7 cellular contexts compared by ENCODE assay signal in genomic region chr1:39205102-39205780, GRCh38. TPM values are rescaled to one million over a fixed set of nuclear protein-coding genes. Genes with fewer than 3 reads are reported as not detected.
A peak's percentile ranks its signal among the peaks of the same experiment; 100 is the strongest.
DNase-seq lines count a peak whose midpoint lies in the region; ATAC-seq, FAIRE-seq and TF ChIP-seq lines count a peak whose summit lies in the region.

No MANE protein-coding gene starts in this region.

- no peaks in the 10 kb centered on the region for H3K9me3 ChIP-seq in GM12878 (replicated peaks; ENCODE audit: control insufficient read depth, insufficient read depth, low read length)

- H3K4me1 Mint-ChIP-seq in HFFc6 (ENCODE audit: low read depth) = peaks cover 69% of the 10 kb centered on the region

- ATAC-seq in GM12878 (peak; percentile 87), HG03469 (IDR thresholded peaks at IDR 0.05; ENCODE audit: unreplicated experiment) (no peak)

- TF ChIP-seq CTCF in HFFc6 (IDR thresholded peaks at IDR 0.05) = no peak
- TF ChIP-seq CTCF in GM12878 (IDR thresholded peaks at IDR 0.05 in 2 of 3, conservative IDR thresholded peaks at IDR 0.05 in 1 of 3; ENCODE audit: control insufficient read depth in 2 of 3, extremely low read depth in 1 of 3, insufficient read depth in 1 of 3, low read depth in 3 of 3, low read length in 3 of 3) = no peak

- peak overlapping the region; percentile 95 for H3K27ac Mint-ChIP-seq in HFFc6

- H3K4me2 ChIP-seq in GM12878 (ENCODE audit: control insufficient read depth, insufficient read depth) = peak overlapping the region; percentile 100

- H3K4me1 ChIP-seq in GM12878 (ENCODE audit: control insufficient read depth, insufficient read depth, low read length) = peaks cover 12% of the 10 kb centered on the region

- FAIRE-seq in GM12878 (lab: Jason Lieb, UNC) = peak; percentile 64

- no TSS peak for BruUV-seq in GM12878 (replicated peaks; lab: Mats Ljungman, UMichigan)

- peak overlapping the region; percentile 67 for H3K4me3 ChIP-seq in GM12878

- no peak for TF ChIP-seq RAD21 in GM12878 (IDR thresholded peaks at IDR 0.05; ENCODE audit: insufficient read depth, low read depth, low read length)

- no peaks in the 10 kb centered on the region for H3K36me3 ChIP-seq in GM12878 (ENCODE audit: control insufficient read depth in 2 of 2, insufficient read depth in 2 of 2, low read length in 1 of 2)

- no peaks in the 10 kb centered on the region for H3K27me3 ChIP-seq in GM12878 (replicated peaks in 1 of 2; ENCODE audit: control insufficient read depth in 2 of 2, insufficient read depth in 2 of 2, low read length in 1 of 2)

- H3K27ac ChIP-seq in GM12878 (ENCODE audit: control insufficient read depth, insufficient read depth) = peak overlapping the region; percentile 83

- H3K27me3 Mint-ChIP-seq in HFFc6 (ENCODE audit: insufficient read depth) = peaks cover 1% of the 10 kb centered on the region

- H3K36me3 Mint-ChIP-seq in HFFc6 (ENCODE audit: low read depth) = peaks cover 23% of the 10 kb centered on the region; the same call in 1 of the 2 replicates

- RAD21 ChIA-PET in GM12878 (lab: Charles Lee; ENCODE audit: unreplicated experiment) = interaction anchor here (1.0 to 5.9 kb wide), 7 partner anchors 11 to 102 kb away, joined by 3 to 66 read pairs (median 7); no protein-coding TSS in a partner anchor

- SMC1A ChIA-PET in GM12878 (lab: Charles Lee; ENCODE audit: uncharacterized antibody, unreplicated experiment) = interaction anchor here (0.7 to 6.5 kb wide), 21 partner anchors 7 to 219 kb away, joined by 3 to 86 read pairs (median 5); no protein-coding TSS in a partner anchor

- in situ Hi-C loops in GM12878 (cut with MboI) = no loop called here

- DNase-seq in HFFc6 (peak; percentile 88), T-helper 9 cell (peak; percentile 16), GM12878 (ENCODE audit: low read depth, low spot score) (no peak), inferior parietal cortex (ENCODE audit: extremely low spot score) (peak; percentile 39), NCI-H526 treated with DMSO at 0.1 percent for 48 hours (lab: John Stamatoyannopoulos, UW) (no peak)
- DNase-seq in stimulated activated CD4-positive, alpha-beta T cell treated with anti-CD3 and anti-CD28 coated beads, Interleukin-15, amount 100 ng/mL, for 1 hour (ENCODE audit: low read depth in 1 of 2, low spot score in 1 of 2) = peak; percentile 46 to 58

- TF ChIP-seq EP300 in GM12878 (IDR thresholded peaks at IDR 0.05; ENCODE audit: borderline replicate concordance in 1 of 2, control insufficient read depth in 1 of 2, low read depth in 2 of 2, low read length in 2 of 2) = no peak

- intact Hi-C loops in GM12878 (cut with micrococcal nuclease; ENCODE audit: unreplicated experiment) = no loop called here

- peak overlapping the region; percentile 93 for H3K4me3 Mint-ChIP-seq in HFFc6

- POLR2A ChIA-PET in GM12878 (lab: Charles Lee) = interaction anchor here (1.1 to 3.8 kb wide), 6 partner anchors 9 to 99 kb away, joined by 3 to 53 read pairs (median 6); no protein-coding TSS in a partner anchor

- 69% methylated on average over 4 of the region's 4 CpGs for WGBS in GM12878 (ENCODE audit: insufficient coverage, insufficient replicate concordance, low lambda C conversion rate, missing lambda C conversion rate)

- peak overlapping the region; percentile 74 for H2AFZ ChIP-seq in GM12878 (ENCODE audit: control insufficient read depth, low read depth, low read length)

- no peaks in the 10 kb centered on the region for H3K9me3 Mint-ChIP-seq in HFFc6

- H3K9ac ChIP-seq in GM12878 (ENCODE audit: control insufficient read depth, insufficient read depth, low read length) = peak overlapping the region; percentile 74

- H3K79me2 ChIP-seq in GM12878 (ENCODE audit: control insufficient read depth, insufficient read depth, low read length) = peaks cover 42% of the 10 kb centered on the region

- no peaks in the 10 kb centered on the region for H4K20me1 ChIP-seq in GM12878 (ENCODE audit: control insufficient read depth, insufficient read depth)

- TF ChIP-seq POLR2A in GM12878 (IDR thresholded peaks at IDR 0.05; ENCODE audit: low read depth, low read length) = no peak; the same call in 1 of the 2 replicates

- CTCF ChIA-PET in GM12878 (lab: Yijun Ruan, JAX) = interaction anchor here (0.7 to 8.9 kb wide), 11 partner anchors 8 to 107 kb away, joined by 3 to 105 read pairs (median 5); no protein-coding TSS in a partner anchor

TF ChIP-seq in GM12878, 131 proteins besides CTCF, POLR2A, EP300 and RAD21:
- TF ChIP-seq HDGF (IDR thresholded peaks at IDR 0.05) (0 out of 2 replicates have a peak, but pooled peaks have one; percentile 69), STAT3 (IDR thresholded peaks at IDR 0.05; ENCODE audit: low read depth, low read length) (no peak), KDM1A (IDR thresholded peaks at IDR 0.05; ENCODE audit: borderline replicate concordance) (no peak), SPI1 (IDR thresholded peaks at IDR 0.05; ENCODE audit: borderline replicate concordance, insufficient read depth, low read depth, low read length) (peak; percentile 46; the same call in 1 of the 2 replicates), RUNX3 (IDR thresholded peaks at IDR 0.05; ENCODE audit: low read length) (peak; percentile 13; the same call in 1 of the 2 replicates)
TF ChIP-seq in GM12878: peak in this region for 3.

RNA-seq across cellular contexts. Expression of gene MACF1, which starts 0.7 kb away (rescaled TPM):
- 100 to 1,000 TPM; 201 to 308 (median 223) TPM for total RNA-seq in HFFc6 (2021; fragmentation: NEBNext Ultra II Directional; extraction: Animal tissue kit (Norgen Biotek cat#: 25700))
- total RNA-seq in GM12878 (2013; cell fraction: nucleolus; rRNA removed) = 1,323 and 1,410 TPM in 2 replicates
- 175 and 184 TPM in 2 replicates for total RNA-seq in GM12878 (2014; rRNA removed)
- 173 and 184 TPM in 2 replicates for total RNA-seq in GM12878 (2014; rRNA removed; fragmentation: Illumina TruSeq; extraction: Trizol)
- 192 and 201 TPM in 2 replicates for total RNA-seq in GM12878 (2021)
- 51.2 TPM for polyA plus RNA-seq in GM12878 (2011; ENCODE audit: low read depth)
- polyA plus RNA-seq in GM12878 (2011; rRNA removed) = 49.5 and 55.6 TPM in 2 replicates
- polyA plus RNA-seq in GM12878 (2011; cell fraction: cytosol; rRNA removed) = 27.5 and 30.2 TPM in 2 replicates
- polyA plus RNA-seq in GM12878 (2011; cell fraction: nucleus; rRNA removed) = 209 and 235 TPM in 2 replicates
- polyA plus RNA-seq in GM12878 (2012) = 68.9 and 74.7 TPM in 2 replicates
- 115 and 138 TPM in 2 replicates for polyA plus RNA-seq in GM12878 (2014; fragmentation: Illumina TruSeq; extraction: Trizol)
- polyA plus RNA-seq in GM12878 (2014; fragmentation: Nextera tagmentation; extraction: Ambion mirVana) = 10 to 100 TPM; 15.5 to 25.1 TPM
- polyA plus RNA-seq in GM12878 (2014; rRNA removed) = 84.8 and 89.8 TPM in 2 replicates
- 10 to 100 TPM; 55.7 to 64.0 TPM for polyA plus RNA-seq in GM12878 (2016; fragmentation: Nextera tagmentation; extraction: Ambion mirVana)
- polyA minus RNA-seq in GM12878 (2011; rRNA and poly(A)+ RNA removed) = 281 and 359 TPM in 2 replicates
- polyA minus RNA-seq in GM12878 (2011; cell fraction: cytosol; rRNA and poly(A)+ RNA removed) = 55.2 and 61.2 TPM in 2 replicates
- 400 and 552 TPM in 2 replicates for polyA minus RNA-seq in GM12878 (2011; cell fraction: nucleus; rRNA and poly(A)+ RNA removed)

Comparison
In these comparisons a context has a peak if more than half of its experiments do, and no peak if none do; other contexts are left out.
1. DNase-seq: peak in HFFc6 (single experiment), T-helper 9 cell (single experiment), inferior parietal cortex (single experiment) and stimulated activated CD4-positive, alpha-beta T cell treated with anti-CD3 and anti-CD28 coated beads, Interleukin-15, amount 100 ng/mL, for 1 hour (2 of 2); none in GM12878 (single experiment) and NCI-H526 treated with DMSO at 0.1 percent for 48 hours (single experiment).